In the genomic region with DNA sequence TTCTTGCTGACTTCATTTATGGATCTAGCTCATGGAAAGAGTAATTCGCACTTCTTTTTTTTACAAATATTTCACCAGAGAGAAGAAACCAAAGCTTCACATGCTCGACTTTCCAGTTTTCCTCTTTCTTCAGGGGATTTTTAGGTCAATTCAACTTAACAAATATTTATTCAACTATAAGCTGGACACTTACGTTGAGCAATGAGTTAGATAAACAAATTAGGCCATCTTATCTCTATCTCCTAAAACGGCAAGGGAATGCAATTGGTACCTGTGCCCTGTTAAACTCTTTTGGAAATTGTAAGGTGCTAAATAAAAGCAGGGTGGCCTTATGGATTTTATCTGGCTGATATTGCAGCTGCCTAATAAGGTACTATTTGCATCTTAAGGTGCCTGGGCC, we compare ENCODE assay signal across 1 cellular context.
TF ChIP-seq lines count a peak whose summit lies in the region.

No MANE protein-coding gene starts in this region.

TF ChIP-seq in HepG2, 621 proteins besides CTCF, POLR2A, EP300 and RAD21 (continued from another document):
- TF ChIP-seq, protein P1, sequence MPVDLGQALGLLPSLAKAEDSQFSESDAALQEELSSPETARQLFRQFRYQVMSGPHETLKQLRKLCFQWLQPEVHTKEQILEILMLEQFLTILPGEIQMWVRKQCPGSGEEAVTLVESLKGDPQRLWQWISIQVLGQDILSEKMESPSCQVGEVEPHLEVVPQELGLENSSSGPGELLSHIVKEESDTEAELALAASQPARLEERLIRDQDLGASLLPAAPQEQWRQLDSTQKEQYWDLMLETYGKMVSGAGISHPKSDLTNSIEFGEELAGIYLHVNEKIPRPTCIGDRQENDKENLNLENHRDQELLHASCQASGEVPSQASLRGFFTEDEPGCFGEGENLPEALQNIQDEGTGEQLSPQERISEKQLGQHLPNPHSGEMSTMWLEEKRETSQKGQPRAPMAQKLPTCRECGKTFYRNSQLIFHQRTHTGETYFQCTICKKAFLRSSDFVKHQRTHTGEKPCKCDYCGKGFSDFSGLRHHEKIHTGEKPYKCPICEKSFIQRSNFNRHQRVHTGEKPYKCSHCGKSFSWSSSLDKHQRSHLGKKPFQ (CRISPR knock-in tag; IDR thresholded peaks at IDR 0.05; ENCODE audit: insufficient replicate concordance) = no peak
- TF ChIP-seq ISL2 (CRISPR knock-in tag; IDR thresholded peaks at IDR 0.05) (peak; percentile 43; the same call in 1 of the 2 replicates), HNRNPUL1 (IDR thresholded peaks at IDR 0.05; ENCODE audit: low read depth, low read length) (no peak), ZNF883 (CRISPR knock-in tag; IDR thresholded peaks at IDR 0.05; ENCODE audit: not compliant biosample characterization) (no peak), JDP2 (CRISPR knock-in tag; IDR thresholded peaks at IDR 0.05; ENCODE audit: borderline replicate concordance) (no peak), ATF7 (IDR thresholded peaks at IDR 0.05) (no peak), ATF7 (CRISPR knock-in tag; IDR thresholded peaks at IDR 0.05) (no peak), HMG20A (CRISPR knock-in tag; IDR thresholded peaks at IDR 0.05; ENCODE audit: borderline replicate concordance) (no peak), FOXP1 (IDR thresholded peaks at IDR 0.05) (no peak), FOXP1 (CRISPR knock-in tag; IDR thresholded peaks at IDR 0.05) (no peak)
